In genomic region chr9:36141288-36141687, GRCh38 we compare ENCODE assay signal across 10 cellular contexts. TPM values are rescaled to one million over a fixed set of nuclear protein-coding genes. Genes with fewer than 3 reads are reported as not detected.
DNase-seq lines count a peak whose midpoint lies in the region; ATAC-seq and TF ChIP-seq lines count a peak whose summit lies in the region.
"Had no signal": no experiment of that assay in that cellular context is flagged by ENCODE, and none has a peak within 500 bp of the region (broad histone marks: within the 10 kb centered on the region; RNA-seq: fewer than 3 reads in every experiment).

No MANE protein-coding gene starts in this region.

- no peak for ATAC-seq in central memory CD8-positive, alpha-beta T cell (replicated peaks; ENCODE audit: extremely low read depth, poor library complexity, severe bottlenecking)
- ATAC-seq in naive B cell (ENCODE audit: low read depth in 2 of 2) (no peak), GM21367 (IDR thresholded peaks at IDR 0.05; ENCODE audit: unreplicated experiment) (no peak), gastrocnemius medialis (no peak), GM19452 (IDR thresholded peaks at IDR 0.05; ENCODE audit: unreplicated experiment) (no peak)
- ATAC-seq: Right ventricle myocardium inferior had no signal

- no peak for DNase-seq in BJ (ENCODE audit: low read depth)
- DNase-seq in HT1080 (ENCODE audit: low read depth), result peak; percentile 36
- no peak for DNase-seq in central memory CD8-positive, alpha-beta T cell (ENCODE audit: low spot score in 2 of 2)
- no peak for DNase-seq in naive B cell
- DNase-seq in gastrocnemius medialis, result no peak
- DNase-seq in activated CD4-positive, CD25-positive, alpha-beta regulatory T cell (lab: John Stamatoyannopoulos, UW), result no peak

- H3K27me3 Mint-ChIP-seq in central memory CD8-positive, alpha-beta T cell, result no peaks in the 10 kb centered on the region
- H3K27me3 Mint-ChIP-seq in naive B cell, result no peaks in the 10 kb centered on the region

- peaks cover 7 to 9% of the 10 kb centered on the region in 2 donors for H3K4me1 ChIP-seq in gastrocnemius medialis

- in situ Hi-C loops in gastrocnemius medialis (cut with MboI; ENCODE audit: low sequenced_read_pairs in 4 of 4), result no loop called here

- no peaks in the 10 kb centered on the region for H3K9me3 ChIP-seq in gastrocnemius medialis

- H3K27ac ChIP-seq in gastrocnemius medialis, result peak overlapping the region in 2 of 4 donors; percentile 16 to 33

- peak overlapping the region; percentile 100 for H3K4me3 Mint-ChIP-seq in central memory CD8-positive, alpha-beta T cell
- peak overlapping the region in 7 of 8 donors; percentile 5 to 96 (median 64) for H3K4me3 Mint-ChIP-seq in naive B cell

- TF ChIP-seq CTCF in BJ (IDR thresholded peaks at IDR 0.05; ENCODE audit: insufficient read depth, low read depth, low read length) (peak; percentile 56), gastrocnemius medialis (IDR thresholded peaks at IDR 0.05 in 4 of 5, conservative IDR thresholded peaks at IDR 0.05 in 1 of 5) (no peak)

- intact Hi-C loops in gastrocnemius medialis (cut with DNase I; ENCODE audit: low total_unique reads), result no loop called here

- H3K36me3 ChIP-seq in BJ (ENCODE audit: control insufficient read depth, insufficient read depth, low read length) (no peaks in the 10 kb centered on the region), gastrocnemius medialis (no peaks in the 10 kb centered on the region)

- CTCF ChIA-PET in BJ (lab: Yijun Ruan, JAX), result interaction anchor here (0.6 to 9.2 kb wide), 2 partner anchors 24 to 61 kb away, joined by 3 to 77 read pairs; no protein-coding TSS in a partner anchor

- POLR2A ChIA-PET in BJ (lab: Charles Lee), result no interaction called here

- peak overlapping the region; percentile 100 for H3K27ac Mint-ChIP-seq in central memory CD8-positive, alpha-beta T cell (ENCODE audit: low read depth)
- H3K27ac Mint-ChIP-seq in naive B cell, result peak overlapping the region in 4 of 6 donors; percentile 72 to 97 (median 94)

- peaks cover 19% of the 10 kb centered on the region for H3K36me3 Mint-ChIP-seq in central memory CD8-positive, alpha-beta T cell (ENCODE audit: insufficient read depth)
- peaks cover 10 to 19% of the 10 kb centered on the region in 2 donors for H3K36me3 Mint-ChIP-seq in naive B cell

- H3K4me3 ChIP-seq in BJ (ENCODE audit: low read depth, low read length), result no peak overlapping the region
- H3K4me3 ChIP-seq in gastrocnemius medialis, result no peak overlapping the region

- peaks cover 89% of the 10 kb centered on the region for H3K4me1 Mint-ChIP-seq in central memory CD8-positive, alpha-beta T cell
- peaks cover 75 to 94% (median 92%) of the 10 kb centered on the region in 3 donors for H3K4me1 Mint-ChIP-seq in naive B cell

- H3K9me3 Mint-ChIP-seq in central memory CD8-positive, alpha-beta T cell, result peaks cover 6% of the 10 kb centered on the region
- H3K9me3 Mint-ChIP-seq in naive B cell, result peaks cover 3 to 10% (median 8%) of the 10 kb centered on the region in 7 donors

- no peak for TF ChIP-seq POLR2A in gastrocnemius medialis (IDR thresholded peaks at IDR 0.05)

- no peaks in the 10 kb centered on the region for H3K27me3 ChIP-seq in BJ (ENCODE audit: control insufficient read depth, insufficient read depth, low read length)
- H3K27me3 ChIP-seq in gastrocnemius medialis, result peaks cover 7 to 21% (median 14%) of the 10 kb centered on the region in 3 donors

RNA-seq across cellular contexts. Expression of gene GLIPR2, which starts 4.8 kb away (rescaled TPM):
- polyA plus RNA-seq in BJ (2011; rRNA removed) (23.7 and 26.3 TPM in 2 replicates), naive B cell (ENCODE audit: low read depth in 6 of 6) (10 to 100 TPM; 32.7 to 49.7 (median 48.2) TPM)
- 13.6 and 20.3 TPM in 2 replicates for polyA minus RNA-seq in BJ (2011; rRNA and poly(A)+ RNA removed)
- total RNA-seq in HT1080 (2014; rRNA removed; shearing (Covaris generic)), result 2.6 and 3.7 TPM in 2 replicates
- 3.4 and 3.8 TPM in 2 replicates for polyA plus RNA-seq in HT1080 (2015; cell fraction: cytosol; rRNA removed)
- 2.3 and 2.4 TPM in 2 replicates for polyA plus RNA-seq in HT1080 (2015; cell fraction: nucleus; rRNA removed)
- 1 to 10 TPM; 3.3 to 5.3 (median 3.9) TPM for total RNA-seq in gastrocnemius medialis

RNA-seq across cellular contexts. Expression of gene CCIN, which starts 27.9 kb away (rescaled TPM):
- polyA plus RNA-seq in BJ (2011; rRNA removed) (0.51 and 1.7 TPM in 2 replicates), naive B cell (ENCODE audit: low read depth in 6 of 6) (under 1 TPM in 1 of 6 donors, not detected in 5; 0.17 TPM)
- polyA minus RNA-seq in BJ (2011; rRNA and poly(A)+ RNA removed), result 0.38 and 0.77 TPM in 2 replicates
- total RNA-seq in HT1080 (2014; rRNA removed; shearing (Covaris generic)), result 0.03 TPM in 1 of 2 replicates, not detected in the other
- polyA plus RNA-seq in HT1080 (2015; cell fraction: cytosol; rRNA removed), result 0.05 TPM in 1 of 2 replicates, not detected in the other
- polyA plus RNA-seq in HT1080 (2015; cell fraction: nucleus; rRNA removed), result not detected in 2 replicates
- total RNA-seq in gastrocnemius medialis, result not detected
- total RNA-seq: neural crest cell, Right ventricle myocardium inferior had no signal

RNA-seq across cellular contexts. Expression of gene CLTA, which starts 49.4 kb away (rescaled TPM):
- polyA plus RNA-seq in BJ (2011; rRNA removed) (197 and 212 TPM in 2 replicates), naive B cell (ENCODE audit: low read depth in 6 of 6) (10 to 100 TPM; 55.3 to 98.1 (median 86.9) TPM)
- polyA minus RNA-seq in BJ (2011; rRNA and poly(A)+ RNA removed), result 61.6 and 63.2 TPM in 2 replicates
- 437 and 448 TPM in 2 replicates for total RNA-seq in HT1080 (2014; rRNA removed; shearing (Covaris generic))
- 323 and 333 TPM in 2 replicates for polyA plus RNA-seq in HT1080 (2015; cell fraction: cytosol; rRNA removed)
- 115 and 142 TPM in 2 replicates for polyA plus RNA-seq in HT1080 (2015; cell fraction: nucleus; rRNA removed)
- 10 to 100 TPM; 48.4 to 86.7 (median 69.0) TPM for total RNA-seq in gastrocnemius medialis
